In genomic region chr12:52655251-52655650, GRCh38 we compare ENCODE assay signal across 34 cellular contexts. TPM values are rescaled to one million over a fixed set of nuclear protein-coding genes. Genes with fewer than 3 reads are reported as not detected.
DNase-seq lines count a peak whose midpoint lies in the region; ATAC-seq, FAIRE-seq and TF ChIP-seq lines count a peak whose summit lies in the region.
"Had no signal": no experiment of that assay in that cellular context is flagged by ENCODE, and none has a peak within 500 bp of the region (broad histone marks: within the 10 kb centered on the region; RNA-seq: fewer than 3 reads in every experiment).

No MANE protein-coding gene starts in this region.

- no peak overlapping the region for H3K27ac Mint-ChIP-seq in endodermal cell
- H3K27ac Mint-ChIP-seq: activated naive CD8-positive, alpha-beta T cell; T-cell had no signal

- no peaks in the 10 kb centered on the region for H3K9me3 ChIP-seq in A549
- no peaks in the 10 kb centered on the region for H3K9me3 ChIP-seq in MG63
- peaks cover 7% of the 10 kb centered on the region for H3K9me3 ChIP-seq in endodermal cell (ENCODE audit: control insufficient read depth, low read length)
- H3K9me3 ChIP-seq in effector memory CD4-positive, alpha-beta T cell (ENCODE audit: control insufficient read depth, low read length): no peaks in the 10 kb centered on the region
- H3K9me3 ChIP-seq: ascending aorta, BE2C, esophagus squamous epithelium, gastrocnemius medialis, pancreas, testis, vagina had no signal

- no peak for TF ChIP-seq CTCF in A549 (IDR thresholded peaks at IDR 0.05)
- no peak for TF ChIP-seq CTCF in endodermal cell (conservative IDR thresholded peaks at IDR 0.05)

- H3K9me3 Mint-ChIP-seq in endodermal cell: no peaks in the 10 kb centered on the region
- H3K9me3 Mint-ChIP-seq: T-cell had no signal

- H3K36me3 Mint-ChIP-seq in endodermal cell (ENCODE audit: low read depth): no peaks in the 10 kb centered on the region
- H3K36me3 Mint-ChIP-seq: T-cell had no signal

- 0 out of 3 replicates have a peak overlapping the region, but pooled peaks have one; percentile 0 for H3K4me2 ChIP-seq in A549

- CTCF ChIA-PET in A549 (lab: Yijun Ruan, JAX): interaction anchor here (1.4 kb wide), 1 partner anchor 276 kb away, joined by 4 read pairs; no protein-coding TSS in a partner anchor

- no peak for TF ChIP-seq EP300 in A549 (IDR thresholded peaks at IDR 0.05)

- H3K27me3 Mint-ChIP-seq in endodermal cell (ENCODE audit: insufficient read depth): peaks cover 17% of the 10 kb centered on the region
- H3K27me3 Mint-ChIP-seq: activated naive CD8-positive, alpha-beta T cell had no signal

- H3K4me3 ChIP-seq in A549 (no peak overlapping the region), MG63 (no peak overlapping the region), endodermal cell (ENCODE audit: low read length) (no peak overlapping the region)
- H3K4me3 ChIP-seq in effector memory CD4-positive, alpha-beta T cell (ENCODE audit: insufficient read depth, low read depth, low read length, poor library complexity, severe bottlenecking): no peak overlapping the region
- H3K4me3 ChIP-seq: ascending aorta, esophagus squamous epithelium, gastrocnemius medialis, GM12878, pancreas, testis, vagina had no signal

- H3K4me3 Mint-ChIP-seq in endodermal cell: no peak overlapping the region
- H3K4me3 Mint-ChIP-seq: activated naive CD8-positive, alpha-beta T cell; T-cell had no signal

- no peak for TF ChIP-seq RAD21 in A549 (conservative IDR thresholded peaks at IDR 0.05 in 1 of 2, IDR thresholded peaks at IDR 0.05 in 1 of 2)

- H3K36me3 ChIP-seq in MG63: no peaks in the 10 kb centered on the region
- H3K36me3 ChIP-seq in endodermal cell (ENCODE audit: control insufficient read depth, insufficient read depth, low read length): no peaks in the 10 kb centered on the region
- H3K36me3 ChIP-seq in effector memory CD4-positive, alpha-beta T cell (ENCODE audit: control insufficient read depth, insufficient read depth, low read length): no peaks in the 10 kb centered on the region
- H3K36me3 ChIP-seq: ascending aorta, BE2C, esophagus squamous epithelium, gastrocnemius medialis, pancreas, vagina had no signal

- no peak for TF ChIP-seq POLR2A in A549 (IDR thresholded peaks at IDR 0.05; ENCODE audit: low read length)

- DNase-seq in A549 (ENCODE audit: low read depth in 1 of 2, low spot score in 1 of 2) (no peak), MG63 (peak; percentile 8), endodermal cell (peak; percentile 46), mesenteric fat pad (ENCODE audit: low spot score) (peak; percentile 37), GM03348 (ENCODE audit: low spot score) (no peak)
- no peak for DNase-seq in central memory CD4-positive, alpha-beta T cell
- DNase-seq in activated effector memory CD4-positive, alpha-beta T cell treated with Interleukin-2 at 50 U/mL for 16 hours: no peak
- DNase-seq in effector memory CD4-positive, alpha-beta T cell: no peak
- DNase-seq: ACHN; activated CD4-positive, alpha-beta T cell treated with anti-CD3 and anti-CD28 coated beads for 48 hours; activated effector memory CD4-positive, alpha-beta T cell treated with anti-CD3 and anti-CD28 coated beads, Interleukin-2, amount 50 U/mL, for 16 hours; BE2C; caudate nucleus; DMS 273 treated with DMSO at 0.1 percent for 48 hours; EL; esophagus squamous epithelium; gastrocnemius medialis; left cardiac atrium; NCI-H1417 treated with DMSO at 0.1 percent for 48 hours; RPMI8226; stimulated activated CD4-positive, alpha-beta T cell treated with anti-CD3 and anti-CD28 coated beads, Interleukin-2, amount 100 ng/mL, for 24 hours; stimulated activated naive CD8-positive, alpha-beta T cell treated with anti-CD3 and anti-CD28 coated beads, Interleukin-15, Interleukin-2, amounts not matched to agents 100 U/mL and 50 U/mL, for 24 hours; T-cell; testis had no signal

- no peak overlapping the region for H3K27ac ChIP-seq in A549
- H3K27ac ChIP-seq in endodermal cell (ENCODE audit: low read depth, low read length): no peak overlapping the region
- no peak overlapping the region for H3K27ac ChIP-seq in effector memory CD4-positive, alpha-beta T cell (ENCODE audit: insufficient read depth, low read length, poor library complexity, severe bottlenecking)
- H3K27ac ChIP-seq: ascending aorta, esophagus squamous epithelium, gastrocnemius medialis, pancreas, testis, vagina had no signal

- H3K4me1 ChIP-seq in A549 (no peaks in the 10 kb centered on the region), endodermal cell (ENCODE audit: control insufficient read depth, insufficient read depth, low read length) (no peaks in the 10 kb centered on the region)
- H3K4me1 ChIP-seq in effector memory CD4-positive, alpha-beta T cell (ENCODE audit: control insufficient read depth, insufficient read depth, low read length, poor library complexity, severe bottlenecking): no peaks in the 10 kb centered on the region
- H3K4me1 ChIP-seq: ascending aorta, BE2C, gastrocnemius medialis, pancreas, testis had no signal

- no peaks in the 10 kb centered on the region for H3K4me1 Mint-ChIP-seq in endodermal cell

- 47% methylated on average over 6 of the region's 6 CpGs for WGBS in A549 (ENCODE audit: missing lambda C conversion rate)
- WGBS in endodermal cell (ENCODE audit: insufficient coverage in 1 of 2, insufficient read length in 1 of 2), 2 experiments: 80 to 81% methylated on average over 1 to 6 of the region's 6 CpGs

- peak; percentile 37 to 47; a peak in 4 of 6 replicates for ATAC-seq in A549
- ATAC-seq: gastrocnemius medialis; GM12878; stimulated activated naive CD8-positive, alpha-beta T cell treated with anti-CD3 and anti-CD28 coated beads, Interleukin-15, Interleukin-2, amounts not matched to agents 100 U/mL and 50 U/mL, for 24 hours; T-cell had no signal

- no peak overlapping the region for H3K9ac ChIP-seq in endodermal cell (ENCODE audit: extremely low read depth, low read length, poor library complexity, severe bottlenecking)

- FAIRE-seq in A549 (lab: Jason Lieb, UNC): no peak
- FAIRE-seq: GM12878, H54, pancreas had no signal

- H3K27me3 ChIP-seq in MG63 (peaks cover 6% of the 10 kb centered on the region), endodermal cell (ENCODE audit: control insufficient read depth, insufficient read depth, low read length, poor library complexity, severe bottlenecking) (peaks cover 8% of the 10 kb centered on the region)
- no peaks in the 10 kb centered on the region for H3K27me3 ChIP-seq in effector memory CD4-positive, alpha-beta T cell (replicated peaks; ENCODE audit: control insufficient read depth, insufficient read depth, low read length, poor library complexity, severe bottlenecking)
- H3K27me3 ChIP-seq: ascending aorta, testis, vagina had no signal

- POLR2A ChIA-PET in A549 (lab: Yijun Ruan, JAX): no interaction called here

RNA-seq across cellular contexts. Expression of gene KRT2, which starts 3.2 kb away (rescaled TPM):
- polyA plus RNA-seq in A549 (2011; rRNA removed): 0.09 TPM in 1 of 2 replicates, not detected in the other
- polyA plus RNA-seq in A549 (2012; cell fraction: cytosol; rRNA removed): 0.05 and 0.09 TPM in 2 replicates
- 0.05 and 0.21 TPM in 2 replicates for polyA plus RNA-seq in A549 (2012; cell fraction: nucleus; rRNA removed)
- 0.08 TPM in 1 of 3 replicates, not detected in the others for polyA plus RNA-seq in A549 (2017; fragmentation: RNase III; extraction: RNeasy Plus Mini Kit Qiagen cat#74134 plus additional on column Dnase treatment)
- not detected in 2 replicates for polyA minus RNA-seq in A549 (2011; rRNA and poly(A)+ RNA removed)
- not detected in 2 replicates for total RNA-seq in MG63 (2014; rRNA removed; shearing (Covaris generic); ENCODE audit: low replicate concordance)
- not detected for total RNA-seq in endodermal cell
- polyA plus RNA-seq in endodermal cell (2013, experiment 1 of 2): not detected
- not detected for polyA plus RNA-seq in endodermal cell (2013, experiment 2 of 2)
- total RNA-seq in mesenteric fat pad: not detected
- total RNA-seq: ascending aorta, gastrocnemius medialis, left cardiac atrium, lung microvascular endothelial cell, pancreas, renal cortical epithelial cell, SK-MEL-5, testis had no signal
- polyA plus RNA-seq: neural cell had no signal

RNA-seq across cellular contexts. Expression of gene KRT1, which starts 25.0 kb away (rescaled TPM):
- polyA plus RNA-seq in A549 (2011; rRNA removed): not detected in 2 replicates
- not detected in 2 replicates for polyA plus RNA-seq in A549 (2012; cell fraction: cytosol; rRNA removed)
- not detected in 2 replicates for polyA plus RNA-seq in A549 (2012; cell fraction: nucleus; rRNA removed)
- not detected in 3 replicates for polyA plus RNA-seq in A549 (2017; fragmentation: RNase III; extraction: RNeasy Plus Mini Kit Qiagen cat#74134 plus additional on column Dnase treatment)
- polyA minus RNA-seq in A549 (2011; rRNA and poly(A)+ RNA removed): not detected in 2 replicates
- total RNA-seq in MG63 (2014; rRNA removed; shearing (Covaris generic); ENCODE audit: low replicate concordance): not detected in 2 replicates
- total RNA-seq in endodermal cell: not detected
- not detected for polyA plus RNA-seq in endodermal cell (2013, experiment 1 of 2)
- polyA plus RNA-seq in endodermal cell (2013, experiment 2 of 2): not detected
- not detected for total RNA-seq in mesenteric fat pad
- total RNA-seq: ascending aorta, gastrocnemius medialis, GM12878, lung microvascular endothelial cell, renal cortical epithelial cell, SK-MEL-5, testis had no signal
- polyA plus RNA-seq: GM12878, neural cell, pancreas had no signal

RNA-seq across cellular contexts. Expression of gene KRT73, which starts 36.9 kb away (rescaled TPM):
- not detected in 2 replicates for polyA plus RNA-seq in A549 (2011; rRNA removed)
- not detected in 2 replicates for polyA plus RNA-seq in A549 (2012; cell fraction: cytosol; rRNA removed)
- not detected in 2 replicates for polyA plus RNA-seq in A549 (2012; cell fraction: nucleus; rRNA removed)
- polyA plus RNA-seq in A549 (2017; fragmentation: RNase III; extraction: RNeasy Plus Mini Kit Qiagen cat#74134 plus additional on column Dnase treatment): not detected in 3 replicates
- not detected in 2 replicates for polyA minus RNA-seq in A549 (2011; rRNA and poly(A)+ RNA removed)
- not detected in 2 replicates for total RNA-seq in MG63 (2014; rRNA removed; shearing (Covaris generic); ENCODE audit: low replicate concordance)
- total RNA-seq in endodermal cell: not detected
- not detected for polyA plus RNA-seq in endodermal cell (2013, experiment 1 of 2)
- not detected for polyA plus RNA-seq in endodermal cell (2013, experiment 2 of 2)
- total RNA-seq in mesenteric fat pad: not detected
- total RNA-seq: ascending aorta, gastrocnemius medialis, GM12878, left cardiac atrium, lung microvascular endothelial cell, pancreas, renal cortical epithelial cell, SK-MEL-5, vagina had no signal
- polyA plus RNA-seq: GM12878, neural cell, pancreas had no signal

RNA-seq across cellular contexts. Expression of gene KRT77, which starts 48.1 kb away (rescaled TPM):
- polyA plus RNA-seq in A549 (2011; rRNA removed): 0.03 TPM in 2 replicates
- 0.03 TPM in 1 of 2 replicates, not detected in the other for polyA plus RNA-seq in A549 (2012; cell fraction: cytosol; rRNA removed)
- 0.02 TPM in 1 of 2 replicates, not detected in the other for polyA plus RNA-seq in A549 (2012; cell fraction: nucleus; rRNA removed)
- not detected in 3 replicates for polyA plus RNA-seq in A549 (2017; fragmentation: RNase III; extraction: RNeasy Plus Mini Kit Qiagen cat#74134 plus additional on column Dnase treatment)
- not detected in 2 replicates for polyA minus RNA-seq in A549 (2011; rRNA and poly(A)+ RNA removed)
- total RNA-seq in MG63 (2014; rRNA removed; shearing (Covaris generic); ENCODE audit: low replicate concordance): not detected in 2 replicates
- not detected for total RNA-seq in endodermal cell
- polyA plus RNA-seq in endodermal cell (2013, experiment 1 of 2): not detected
- not detected for polyA plus RNA-seq in endodermal cell (2013, experiment 2 of 2)
- total RNA-seq in mesenteric fat pad: not detected
- total RNA-seq: ascending aorta, esophagus squamous epithelium, gastrocnemius medialis, GM12878, left cardiac atrium, lung microvascular endothelial cell, pancreas, renal cortical epithelial cell, SK-MEL-5, T-cell had no signal
- polyA plus RNA-seq: GM12878, neural cell had no signal

RNA-seq across cellular contexts. Expression of gene KRT72, which starts 54.0 kb away (rescaled TPM):
- not detected in 2 replicates for polyA plus RNA-seq in A549 (2011; rRNA removed)
- polyA plus RNA-seq in A549 (2012; cell fraction: cytosol; rRNA removed): not detected in 2 replicates
- polyA plus RNA-seq in A549 (2012; cell fraction: nucleus; rRNA removed): 0.02 and 0.07 TPM in 2 replicates
- not detected in 3 replicates for polyA plus RNA-seq in A549 (2017; fragmentation: RNase III; extraction: RNeasy Plus Mini Kit Qiagen cat#74134 plus additional on column Dnase treatment)
- not detected in 2 replicates for polyA minus RNA-seq in A549 (2011; rRNA and poly(A)+ RNA removed)
- not detected in 2 replicates for total RNA-seq in MG63 (2014; rRNA removed; shearing (Covaris generic); ENCODE audit: low replicate concordance)
- total RNA-seq in endodermal cell: not detected
- not detected for polyA plus RNA-seq in endodermal cell (2013, experiment 1 of 2)
- polyA plus RNA-seq in endodermal cell (2013, experiment 2 of 2): not detected
- not detected for total RNA-seq in mesenteric fat pad
- total RNA-seq: ascending aorta, esophagus squamous epithelium, gastrocnemius medialis, GM12878, left cardiac atrium, lung microvascular endothelial cell, renal cortical epithelial cell, SK-MEL-5, vagina had no signal
- polyA plus RNA-seq: GM12878, neural cell, pancreas had no signal

Comparison
In these comparisons a context has a peak if more than half of its experiments do, and no peak if none do; other contexts are left out.
1. DNase-seq: peak in MG63 (single experiment), endodermal cell (single experiment) and mesenteric fat pad (single experiment); none in A549 (0 of 2), central memory CD4-positive, alpha-beta T cell (single experiment), activated effector memory CD4-positive, alpha-beta T cell treated with Interleukin-2 at 50 U/mL for 16 hours (single experiment), effector memory CD4-positive, alpha-beta T cell (0 of 3) and GM03348 (single experiment).